ENCODE assay signal across 20 cellular contexts in genomic region chr5:80592105-80592504, GRCh38. TPM values are rescaled to one million over a fixed set of nuclear protein-coding genes. Genes with fewer than 3 reads are reported as not detected.
"Had no signal": no experiment of that assay in that cellular context is flagged by ENCODE, and none has a peak within 500 bp of the region (broad histone marks: within the 10 kb centered on the region; RNA-seq: fewer than 3 reads in every experiment).

No MANE protein-coding gene starts in this region.

- DNase-seq: foreskin melanocyte; heart right ventricle; hypothalamus; left ventricle myocardium inferior; naive thymus-derived CD8-positive, alpha-beta T cell; psoas muscle; sigmoid colon; stimulated activated CD4-positive, alpha-beta T cell treated with anti-CD3 and anti-CD28 coated beads, Interleukin-2, amount 100 ng/mL, for 24 hours; stimulated activated CD4-positive, alpha-beta T cell treated with anti-CD3 and anti-CD28 coated beads, Interleukin-4, amount 100 ng/mL, for 4 hours; stimulated activated naive B cell treated with anti-CD40 and anti-IgM and Interleukin-4, amounts not matched to agents 10 μg/mL and 1 μg/mL and 100 μg/mL, for 72 hours; stimulated activated naive CD8-positive, alpha-beta T cell treated with anti-CD3 and anti-CD28 coated beads, Interleukin-15, amount 100 ng/mL, for 72 hours; testis had no signal

- H3K9me3 ChIP-seq: heart right ventricle, left ventricle myocardium inferior, neutrophil, psoas muscle, sigmoid colon, testis, tibial nerve had no signal

- H3K27ac ChIP-seq: heart right ventricle, left ventricle myocardium inferior, neutrophil, psoas muscle, sigmoid colon, skin epidermis, testis, tibial nerve had no signal

- H3K27me3 ChIP-seq: neutrophil, sigmoid colon, testis, tibial nerve had no signal

- H3K4me3 ChIP-seq: heart right ventricle, left ventricle myocardium inferior, psoas muscle, sigmoid colon, skin epidermis, testis, tibial nerve had no signal

- H3K4me1 ChIP-seq: heart right ventricle, left ventricle myocardium inferior, psoas muscle, sigmoid colon, testis, tibial nerve had no signal

- H3K36me3 ChIP-seq: heart right ventricle, left ventricle myocardium inferior, neutrophil, sigmoid colon, tibial nerve had no signal

RNA-seq across cellular contexts. Expression of gene ANKRD34B, which starts 22.0 kb away (rescaled TPM):
- total RNA-seq: endothelial cell of umbilical vein; left ventricle myocardium inferior; lung microvascular endothelial cell; naive thymus-derived CD8-positive, alpha-beta T cell; osteoblast; sigmoid colon; subcutaneous adipose tissue; tibial nerve; urinary bladder had no signal
